13 cellular contexts compared by ENCODE assay signal in genomic region chr2:96423281-96423680, GRCh38.
"Had no signal": no experiment of that assay in that cellular context is flagged by ENCODE, and none has a peak within 500 bp of the region (broad histone marks: within the 10 kb centered on the region; RNA-seq: fewer than 3 reads in every experiment).

No MANE protein-coding gene starts in this region.

- H3K4me3 ChIP-seq: colonic mucosa, hepatocyte, testis had no signal

- H3K4me1 ChIP-seq: colonic mucosa, testis had no signal

- H3K9me3 ChIP-seq: colonic mucosa, testis had no signal

- H3K27ac Mint-ChIP-seq: activated naive CD4-positive, alpha-beta T cell treated with anti-CD3 and anti-CD28 coated beads for 36 hours; activated T-helper 17 cell treated with anti-CD3 and anti-CD28 coated beads, Interleukin-2, amount 50 U/mL, for 72 hours; stimulated activated naive CD8-positive, alpha-beta T cell treated with anti-CD3 and anti-CD28 coated beads, Interleukin-15, Interleukin-2, amounts not matched to agents 100 ng/mL and 50 ng/mL, for 24 hours had no signal

- DNase-seq: activated CD4-positive, alpha-beta T cell treated with anti-CD3 and anti-CD28 coated beads, Interleukin-2, amount 50 U/mL, for 1 hour; activated CD4-positive, CD25-positive, alpha-beta regulatory T cell; activated naive CD4-positive, alpha-beta T cell treated with anti-CD3 and anti-CD28 coated beads for 36 hours; activated T-cell treated with anti-CD3 and anti-CD28 coated beads for 4 hours; colonic mucosa; naive thymus-derived CD8-positive, alpha-beta T cell; stimulated activated CD4-positive, alpha-beta T cell treated with anti-CD3 and anti-CD28 coated beads, Interleukin-15, amount 100 ng/mL, for 24 hours; stimulated activated CD4-positive, alpha-beta T cell treated with anti-CD3 and anti-CD28 coated beads, Interleukin-4, amount 100 ng/mL, for 24 hours; T-helper 2 cell; testis had no signal

- H3K9me3 Mint-ChIP-seq: activated naive CD4-positive, alpha-beta T cell treated with anti-CD3 and anti-CD28 coated beads for 36 hours; activated T-helper 17 cell treated with anti-CD3 and anti-CD28 coated beads, Interleukin-2, amount 50 U/mL, for 72 hours; stimulated activated naive CD8-positive, alpha-beta T cell treated with anti-CD3 and anti-CD28 coated beads, Interleukin-15, Interleukin-2, amounts not matched to agents 100 ng/mL and 50 ng/mL, for 24 hours had no signal

- H3K36me3 ChIP-seq: colonic mucosa had no signal

- H3K27ac ChIP-seq: colonic mucosa, hepatocyte, testis had no signal

- H3K4me3 Mint-ChIP-seq: activated naive CD4-positive, alpha-beta T cell treated with anti-CD3 and anti-CD28 coated beads for 36 hours; activated T-helper 17 cell treated with anti-CD3 and anti-CD28 coated beads, Interleukin-2, amount 50 U/mL, for 72 hours; naive thymus-derived CD8-positive, alpha-beta T cell; stimulated activated naive CD8-positive, alpha-beta T cell treated with anti-CD3 and anti-CD28 coated beads, Interleukin-15, Interleukin-2, amounts not matched to agents 100 ng/mL and 50 ng/mL, for 24 hours had no signal

- ATAC-seq: activated T-helper 17 cell treated with anti-CD3 and anti-CD28 coated beads, Interleukin-2, amount 50 U/mL, for 72 hours; naive thymus-derived CD8-positive, alpha-beta T cell had no signal
